7 cellular contexts compared by ENCODE assay signal in the genomic region with DNA sequence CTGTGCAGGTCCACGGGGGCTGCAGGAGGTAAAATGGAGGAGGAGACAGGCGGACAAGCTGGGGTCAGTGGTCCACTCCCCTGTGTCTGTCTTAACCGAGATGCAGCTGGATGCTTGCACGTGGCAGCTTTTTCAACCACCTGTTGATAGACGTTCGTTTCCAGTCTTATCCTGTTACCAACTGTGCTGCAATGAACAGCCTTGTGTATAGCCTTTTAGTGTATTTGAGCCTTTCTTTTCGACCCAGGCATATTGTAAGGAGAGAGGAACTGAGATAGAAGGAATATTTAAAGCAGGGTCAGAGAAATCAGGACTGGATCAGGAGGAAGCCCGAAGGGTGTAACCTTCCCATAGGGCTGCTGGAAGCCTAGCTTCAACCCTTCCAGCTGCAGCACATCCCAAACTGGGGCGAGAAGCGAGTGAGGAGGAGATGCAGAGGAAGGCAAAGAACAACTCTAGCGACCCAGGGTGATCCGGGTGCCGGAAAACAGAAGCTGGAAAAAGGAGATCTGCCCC. TPM values are rescaled to one million over a fixed set of nuclear protein-coding genes. Genes with fewer than 3 reads are reported as not detected.
DNase-seq lines count a peak whose midpoint lies in the region; ATAC-seq, FAIRE-seq and TF ChIP-seq lines count a peak whose summit lies in the region.

No MANE protein-coding gene starts in this region.

- peaks cover 40% of the 10 kb centered on the region for H3K4me1 Mint-ChIP-seq in HFFc6 (ENCODE audit: low read depth)

- H3K36me3 Mint-ChIP-seq in HFFc6 (ENCODE audit: low read depth) = no peaks in the 10 kb centered on the region

- intact Hi-C loops in Right ventricle myocardium superior (cut with DNase I) = no loop called here

- peaks cover 7% of the 10 kb centered on the region for H3K4me1 ChIP-seq in rectal smooth muscle tissue (ENCODE audit: control insufficient read depth, insufficient read depth, low read length)

- peak overlapping the region; percentile 65 for H3K4me3 ChIP-seq in rectal smooth muscle tissue (ENCODE audit: low read length)

- peaks cover 30% of the 10 kb centered on the region for H3K27me3 Mint-ChIP-seq in HFFc6 (ENCODE audit: insufficient read depth)

- H3K27ac Mint-ChIP-seq in HFFc6 = peak overlapping the region; percentile 47

- DNase-seq in HFFc6 (no peak), Right ventricle myocardium superior (no peak), urothelium cell line (ENCODE audit: low spot score) (no peak), NCI-H2171 treated with DMSO at 0.1 percent for 48 hours (lab: John Stamatoyannopoulos, UW) (no peak)
- DNase-seq in activated CD4-positive, alpha-beta T cell treated with anti-CD3 and anti-CD28 coated beads, Interleukin-2, amount 50 U/mL, for 48 hours = peak; percentile 5 to 16

- ATAC-seq in Right ventricle myocardium superior (ENCODE audit: poor library complexity) (peak; percentile 7), HG02981 (IDR thresholded peaks at IDR 0.05; ENCODE audit: unreplicated experiment) (no peak)

- no peaks in the 10 kb centered on the region for H3K9me3 Mint-ChIP-seq in HFFc6

- H3K27ac ChIP-seq in rectal smooth muscle tissue (ENCODE audit: low read depth, low read length) = no peak overlapping the region

- TF ChIP-seq CTCF in HFFc6 (IDR thresholded peaks at IDR 0.05) = no peak

- H3K9ac ChIP-seq in rectal smooth muscle tissue (ENCODE audit: low read length) = no peak overlapping the region

- H3K27me3 ChIP-seq in rectal smooth muscle tissue (ENCODE audit: control insufficient read depth, insufficient read depth, low read length) = peaks cover 11% of the 10 kb centered on the region

- no peaks in the 10 kb centered on the region for H3K36me3 ChIP-seq in rectal smooth muscle tissue (ENCODE audit: control insufficient read depth, insufficient read depth, low read length)

- peak overlapping the region; percentile 90 for H3K4me3 Mint-ChIP-seq in HFFc6

- FAIRE-seq in urothelium cell line (lab: Jason Lieb, UNC) = no peak

RNA-seq across cellular contexts. Expression of a gene that starts 11.4 kb away (rescaled TPM):
- not detected for total RNA-seq in HFFc6 (2021; fragmentation: NEBNext Ultra II Directional; extraction: Animal tissue kit (Norgen Biotek cat#: 25700))
- total RNA-seq in Right ventricle myocardium superior = not detected

RNA-seq across cellular contexts. Expression of a gene that starts 25.9 kb away (rescaled TPM):
- total RNA-seq in HFFc6 (2021; fragmentation: NEBNext Ultra II Directional; extraction: Animal tissue kit (Norgen Biotek cat#: 25700)) = not detected
- total RNA-seq in Right ventricle myocardium superior = not detected

RNA-seq across cellular contexts. Expression of a gene that starts 34.5 kb away (rescaled TPM):
- not detected for total RNA-seq in HFFc6 (2021; fragmentation: NEBNext Ultra II Directional; extraction: Animal tissue kit (Norgen Biotek cat#: 25700))
- not detected for total RNA-seq in Right ventricle myocardium superior

RNA-seq across cellular contexts. Expression of a gene that starts 34.5 kb away (rescaled TPM):
- 10 to 100 TPM; 47.1 to 61.7 (median 53.2) TPM for total RNA-seq in HFFc6 (2021; fragmentation: NEBNext Ultra II Directional; extraction: Animal tissue kit (Norgen Biotek cat#: 25700))
- 40.9 TPM for total RNA-seq in Right ventricle myocardium superior

RNA-seq across cellular contexts. Expression of a gene that starts 40.4 kb away (rescaled TPM):
- total RNA-seq in HFFc6 (2021; fragmentation: NEBNext Ultra II Directional; extraction: Animal tissue kit (Norgen Biotek cat#: 25700)) = 10 to 100 TPM; 18.6 to 28.3 (median 23.9) TPM
- 12.2 TPM for total RNA-seq in Right ventricle myocardium superior

Comparison
In these comparisons a context has a peak if more than half of its experiments do, and no peak if none do; other contexts are left out.
1. DNase-seq: peak in activated CD4-positive, alpha-beta T cell treated with anti-CD3 and anti-CD28 coated beads, Interleukin-2, amount 50 U/mL, for 48 hours (2 of 2); none in HFFc6 (single experiment), Right ventricle myocardium superior (single experiment), urothelium cell line (single experiment) and NCI-H2171 treated with DMSO at 0.1 percent for 48 hours (single experiment).